8 cellular contexts compared by ENCODE assay signal in genomic region chr2:216634317-216635148, GRCh38. TPM values are rescaled to one million over a fixed set of nuclear protein-coding genes. Genes with fewer than 3 reads are reported as not detected.
DNase-seq lines count a peak whose midpoint lies in the region; ATAC-seq and TF ChIP-seq lines count a peak whose summit lies in the region.

No MANE protein-coding gene starts in this region.

- H3K36me3 Mint-ChIP-seq in Caco-2 (ENCODE audit: insufficient read depth, unreplicated experiment) = no peaks in the 10 kb centered on the region

- intact Hi-C loops in Caco-2 (cut with micrococcal nuclease; ENCODE audit: unreplicated experiment) = no loop called here

- H2AFZ ChIP-seq in parathyroid adenoma = no peak overlapping the region

- POLR2A ChIA-PET in Caco-2 (lab: Charles Lee) = no interaction called here

- no peaks in the 10 kb centered on the region for H3K36me3 ChIP-seq in Caco-2 (ENCODE audit: control insufficient read depth, insufficient read depth, low read length)
- no peaks in the 10 kb centered on the region for H3K36me3 ChIP-seq in parathyroid adenoma (ENCODE audit: control insufficient read depth, insufficient read depth, low read length)

- peak overlapping the region; percentile 75 for H3K4me3 Mint-ChIP-seq in Caco-2 (ENCODE audit: unreplicated experiment)

- CTCF ChIA-PET in Caco-2 (lab: Charles Lee) = no interaction called here

- BruUV-seq in Caco-2 (replicated peaks; lab: Mats Ljungman, UMichigan) = no TSS peak

- H3K27me3 Mint-ChIP-seq in Caco-2 (ENCODE audit: insufficient read depth, unreplicated experiment) = peaks cover 46% of the 10 kb centered on the region

- H3K9me3 Mint-ChIP-seq in Caco-2 (ENCODE audit: unreplicated experiment) = no peaks in the 10 kb centered on the region

- H3K27ac Mint-ChIP-seq in Caco-2 (ENCODE audit: unreplicated experiment) = no peak overlapping the region

- H3K4me1 ChIP-seq in Caco-2 (peaks cover 28% of the 10 kb centered on the region), parathyroid adenoma (no peaks in the 10 kb centered on the region)

- H3K27me3 ChIP-seq in Caco-2 (replicated peaks; ENCODE audit: control insufficient read depth, insufficient read depth, low read length) (peaks cover 3% of the 10 kb centered on the region; the same call in 1 of the 2 replicates), parathyroid adenoma (ENCODE audit: control insufficient read depth, insufficient read depth, low read length) (no peaks in the 10 kb centered on the region)

- H3K9ac ChIP-seq in parathyroid adenoma = no peak overlapping the region

- peak overlapping the region; percentile 48 for H3K4me3 ChIP-seq in Caco-2 (ENCODE audit: low read depth, low read length)
- peak overlapping the region; percentile 70 for H3K4me3 ChIP-seq in epithelial cell of esophagus (ENCODE audit: low read length)
- peak overlapping the region; percentile 19 for H3K4me3 ChIP-seq in parathyroid adenoma (ENCODE audit: low read depth, low read length)

- DNase-seq in Caco-2 (no peak), NCI-H2171 (lab: John Stamatoyannopoulos, UW) (peak; percentile 44), epithelial cell of esophagus (ENCODE audit: low read depth) (no peak), kidney tubule cell (ENCODE audit: low spot score) (no peak), GM20000 (ENCODE audit: low spot score) (no peak), NCI-H1092 treated with DMSO at 0.1 percent for 48 hours (lab: John Stamatoyannopoulos, UW) (no peak)

- H3K4me1 Mint-ChIP-seq in Caco-2 (ENCODE audit: low read depth, unreplicated experiment) = peaks cover 21% of the 10 kb centered on the region

- H3K4me2 ChIP-seq in parathyroid adenoma (ENCODE audit: low read length) = peak overlapping the region; percentile 85

- ATAC-seq in HG03025 (IDR thresholded peaks at IDR 0.05; ENCODE audit: low FRiP score, unreplicated experiment) = no peak

- no peaks in the 10 kb centered on the region for H3K9me3 ChIP-seq in Caco-2
- no peaks in the 10 kb centered on the region for H3K9me3 ChIP-seq in parathyroid adenoma (ENCODE audit: control insufficient read depth, low read length)

- TF ChIP-seq CTCF in Caco-2 (IDR thresholded peaks at IDR 0.05; ENCODE audit: insufficient read depth in 1 of 2, low read depth in 1 of 2, low read length in 1 of 2, severe bottlenecking in 1 of 2, unreplicated experiment in 1 of 2) = no peak
- no peak for TF ChIP-seq CTCF in epithelial cell of esophagus (IDR thresholded peaks at IDR 0.05; ENCODE audit: insufficient read depth, low read depth, low read length, missing control alignments)
- TF ChIP-seq CTCF in parathyroid adenoma (IDR thresholded peaks at IDR 0.05) = no peak
- TF ChIP-seq CTCF in GM20000 (IDR thresholded peaks at IDR 0.05; ENCODE audit: extremely low read depth, missing control alignments) = no peak

- no peak overlapping the region for H3K27ac ChIP-seq in parathyroid adenoma

- no peaks in the 10 kb centered on the region for H3K79me2 ChIP-seq in parathyroid adenoma

RNA-seq across cellular contexts. Expression of gene IGFBP2, which starts 1.3 kb away (rescaled TPM):
- total RNA-seq in Caco-2 (2022) = 6.6 and 6.7 TPM in 2 replicates

Comparison
In these comparisons a context has a peak if more than half of its experiments do, and no peak if none do; other contexts are left out.
1. H3K4me3 ChIP-seq: peak in every context shown above with its lines; median percentile 70 in epithelial cell of esophagus; 48 in Caco-2; 19 in parathyroid adenoma.